ENCODE assay signal across 9 cellular contexts in the genomic region with DNA sequence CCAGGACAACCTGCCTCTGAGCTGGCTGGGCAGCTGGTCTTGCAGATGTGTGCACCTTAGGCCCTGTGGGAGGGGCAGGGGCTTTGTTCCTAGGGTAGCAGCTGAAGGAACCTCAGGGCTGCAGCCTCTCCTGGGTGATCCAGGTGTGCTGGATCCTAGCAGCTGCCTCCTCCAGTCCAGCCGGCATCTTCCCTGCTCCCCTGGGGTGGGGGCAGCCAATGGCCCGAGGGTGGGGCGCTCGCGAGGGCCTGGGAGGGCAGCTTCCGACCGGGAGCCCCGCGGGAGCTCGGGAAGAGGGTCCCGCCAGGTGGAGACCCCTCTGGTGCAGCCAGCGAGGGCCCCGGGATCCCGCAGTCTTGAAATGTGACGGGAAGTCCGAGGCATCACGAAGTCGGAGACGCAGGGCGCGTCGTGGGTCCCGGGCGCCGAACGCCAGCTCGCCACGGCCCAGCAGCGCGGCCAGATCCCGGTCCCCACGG. TPM values are rescaled to one million over a fixed set of nuclear protein-coding genes. Genes with fewer than 3 reads are reported as not detected.
DNase-seq lines count a peak whose midpoint lies in the region; ATAC-seq and TF ChIP-seq lines count a peak whose summit lies in the region.
"Had no signal": no experiment of that assay in that cellular context is flagged by ENCODE, and none has a peak within 500 bp of the region (broad histone marks: within the 10 kb centered on the region; RNA-seq: fewer than 3 reads in every experiment).

No MANE protein-coding gene starts in this region.

- H3K4me1 Mint-ChIP-seq in activated CD8-positive, alpha-beta memory T cell treated with anti-CD3 and anti-CD28 coated beads, Interleukin-2, amount 10 ng/mL, durations not matched to agents 7 days and 5 days = peaks cover 41% of the 10 kb centered on the region

- ATAC-seq in activated CD8-positive, alpha-beta memory T cell treated with anti-CD3 and anti-CD28 coated beads, Interleukin-2, amount 10 ng/mL, durations not matched to agents 7 days and 5 days = no peak
- ATAC-seq in lower lobe of right lung (no peak), HG03135 (IDR thresholded peaks at IDR 0.05; ENCODE audit: unreplicated experiment) (no peak), GM21447 (IDR thresholded peaks at IDR 0.05; ENCODE audit: unreplicated experiment) (no peak)

- H3K9me3 Mint-ChIP-seq in activated CD8-positive, alpha-beta memory T cell treated with anti-CD3 and anti-CD28 coated beads, Interleukin-2, amount 10 ng/mL, durations not matched to agents 7 days and 5 days (ENCODE audit: low read depth) = no peaks in the 10 kb centered on the region

- H3K9me3 ChIP-seq in ascending aorta (no peaks in the 10 kb centered on the region), lower lobe of right lung (no peaks in the 10 kb centered on the region), thymus (ENCODE audit: control insufficient read depth) (no peaks in the 10 kb centered on the region)

- peak overlapping the region; percentile 47 to 62 for H3K4me3 ChIP-seq in ascending aorta
- H3K4me3 ChIP-seq in lower lobe of right lung = peak overlapping the region; percentile 61
- peak overlapping the region; percentile 52 for H3K4me3 ChIP-seq in thymus (ENCODE audit: low read length)

- no peaks in the 10 kb centered on the region for H3K36me3 ChIP-seq in ascending aorta
- H3K36me3 ChIP-seq in lower lobe of right lung = no peaks in the 10 kb centered on the region
- H3K36me3 ChIP-seq in thymus (ENCODE audit: control insufficient read depth, insufficient read depth) = no peaks in the 10 kb centered on the region

- H3K4me1 ChIP-seq in ascending aorta = peaks cover 0 to 10% of the 10 kb centered on the region in 2 donors
- peaks cover 54% of the 10 kb centered on the region for H3K4me1 ChIP-seq in lower lobe of right lung
- peaks cover 29% of the 10 kb centered on the region for H3K4me1 ChIP-seq in thymus (ENCODE audit: control insufficient read depth, insufficient read depth, low read length)

- WGBS in thymus = 77% methylated on average over 32 of the region's 32 CpGs

- intact Hi-C loops in ascending aorta (cut with DNase I) = no loop called here
- intact Hi-C loops in lower lobe of right lung (cut with DNase I) = no loop called here

- CTCF ChIA-PET in activated CD8-positive, alpha-beta memory T cell treated with anti-CD3 and anti-CD28 coated beads, Interleukin-2, amount 10 ng/mL, durations not matched to agents 7 days and 5 days (lab: Charles Lee) = interaction anchor here (1.1 to 3.6 kb wide), 5 partner anchors 10 to 81 kb away, joined by 3 to 31 read pairs (median 5); a partner anchor contains a TSS

- no peaks in the 10 kb centered on the region for H3K27me3 ChIP-seq in ascending aorta
- no peaks in the 10 kb centered on the region for H3K27me3 ChIP-seq in lower lobe of right lung (ENCODE audit: low read depth)
- peaks cover 4% of the 10 kb centered on the region for H3K27me3 ChIP-seq in thymus (ENCODE audit: control insufficient read depth, insufficient read depth)

- H3K4me3 Mint-ChIP-seq in activated CD8-positive, alpha-beta memory T cell treated with anti-CD3 and anti-CD28 coated beads, Interleukin-2, amount 10 ng/mL, durations not matched to agents 7 days and 5 days = peak overlapping the region; percentile 97

- TF ChIP-seq CTCF in ascending aorta (IDR thresholded peaks at IDR 0.05) (no peak), lower lobe of right lung (IDR thresholded peaks at IDR 0.05) (no peak)

- H3K36me3 Mint-ChIP-seq in activated CD8-positive, alpha-beta memory T cell treated with anti-CD3 and anti-CD28 coated beads, Interleukin-2, amount 10 ng/mL, durations not matched to agents 7 days and 5 days = peaks cover 48% of the 10 kb centered on the region

- H3K27ac Mint-ChIP-seq in activated CD8-positive, alpha-beta memory T cell treated with anti-CD3 and anti-CD28 coated beads, Interleukin-2, amount 10 ng/mL, durations not matched to agents 7 days and 5 days = peak overlapping the region; percentile 99

- DNase-seq in activated CD8-positive, alpha-beta memory T cell treated with anti-CD3 and anti-CD28 coated beads, Interleukin-2, amount 10 ng/mL, durations not matched to agents 7 days and 5 days = no peak
- DNase-seq in activated CD8-positive, alpha-beta memory T cell treated with anti-CD3 and anti-CD28 coated beads, Interleukin-2, amount 50 U/mL, for 48 hours = no peak
- DNase-seq in ascending aorta (ENCODE audit: low spot score in 2 of 2) (no peak), lower lobe of right lung (no peak), occipital lobe (lab: John Stamatoyannopoulos, UW) (no peak)
- DNase-seq: KBM-7 had no signal

- no peaks in the 10 kb centered on the region for H3K27me3 Mint-ChIP-seq in activated CD8-positive, alpha-beta memory T cell treated with anti-CD3 and anti-CD28 coated beads, Interleukin-2, amount 10 ng/mL, durations not matched to agents 7 days and 5 days

- H3K27ac ChIP-seq in ascending aorta (peak overlapping the region; percentile 6 to 66), lower lobe of right lung (peak overlapping the region; percentile 82), thymus (ENCODE audit: low read depth) (peak overlapping the region; percentile 80)

RNA-seq across cellular contexts. Expression of a gene that starts 1.7 kb away (rescaled TPM):
- total RNA-seq in activated CD8-positive, alpha-beta memory T cell treated with anti-CD3 and anti-CD28 coated beads, Interleukin-2, amount 10 ng/mL, durations not matched to agents 7 days and 5 days = 100 to 1,000 TPM; 459 to 909 TPM
- total RNA-seq in ascending aorta = 650 TPM
- 128 TPM for total RNA-seq in lower lobe of right lung
- polyA plus RNA-seq in thymus = 463 TPM
- total RNA-seq in occipital lobe = 6.9 TPM

RNA-seq across cellular contexts. Expression of a gene that starts 5.1 kb away (rescaled TPM):
- 100 to 1,000 TPM in 1 of 2 experiments, 10 to 100 TPM in 1; 53.7 to 166 TPM for total RNA-seq in activated CD8-positive, alpha-beta memory T cell treated with anti-CD3 and anti-CD28 coated beads, Interleukin-2, amount 10 ng/mL, durations not matched to agents 7 days and 5 days
- 1,421 TPM for total RNA-seq in ascending aorta
- 767 TPM for total RNA-seq in lower lobe of right lung
- 636 TPM for polyA plus RNA-seq in thymus
- 5.5 TPM for total RNA-seq in occipital lobe

RNA-seq across cellular contexts. Expression of a gene that starts 7.9 kb away (rescaled TPM):
- total RNA-seq in activated CD8-positive, alpha-beta memory T cell treated with anti-CD3 and anti-CD28 coated beads, Interleukin-2, amount 10 ng/mL, durations not matched to agents 7 days and 5 days = 1,000 to 10,000 TPM in 1 of 2 experiments, 100 to 1,000 TPM in 1; 646 to 1,401 TPM
- total RNA-seq in ascending aorta = 1,131 TPM
- total RNA-seq in lower lobe of right lung = 607 TPM
- 467 TPM for polyA plus RNA-seq in thymus
- 1.6 TPM for total RNA-seq in occipital lobe

RNA-seq across cellular contexts. Expression of a gene that starts 16.2 kb away (rescaled TPM):
- total RNA-seq in activated CD8-positive, alpha-beta memory T cell treated with anti-CD3 and anti-CD28 coated beads, Interleukin-2, amount 10 ng/mL, durations not matched to agents 7 days and 5 days = not detected
- total RNA-seq in ascending aorta = not detected
- not detected for total RNA-seq in lower lobe of right lung
- 0.25 TPM for polyA plus RNA-seq in thymus
- total RNA-seq in occipital lobe = not detected

RNA-seq across cellular contexts. Expression of a gene that starts 26.6 kb away (rescaled TPM):
- total RNA-seq in activated CD8-positive, alpha-beta memory T cell treated with anti-CD3 and anti-CD28 coated beads, Interleukin-2, amount 10 ng/mL, durations not matched to agents 7 days and 5 days = 100 to 1,000 TPM; 214 to 229 TPM
- 155 TPM for total RNA-seq in ascending aorta
- total RNA-seq in lower lobe of right lung = 163 TPM
- 900 TPM for polyA plus RNA-seq in thymus
- 1.4 TPM for total RNA-seq in occipital lobe

Comparison
In these comparisons a context has a peak if more than half of its experiments do, and no peak if none do; other contexts are left out.
1. RNA of a gene that starts 1.7 kb away (total RNA-seq): 459 to 909 TPM in activated CD8-positive, alpha-beta memory T cell treated with anti-CD3 and anti-CD28 coated beads, Interleukin-2, amount 10 ng/mL, durations not matched to agents 7 days and 5 days, 650 TPM in ascending aorta (single experiment) and 128 TPM in lower lobe of right lung (single experiment); 6.9 TPM in occipital lobe (single experiment); every median in the first group is over 10 times any median in the second.
2. RNA of a gene that starts 7.9 kb away (total RNA-seq): 646 to 1,401 TPM in activated CD8-positive, alpha-beta memory T cell treated with anti-CD3 and anti-CD28 coated beads, Interleukin-2, amount 10 ng/mL, durations not matched to agents 7 days and 5 days, 1,131 TPM in ascending aorta (single experiment) and 607 TPM in lower lobe of right lung (single experiment); 1.6 TPM in occipital lobe (single experiment); every median in the first group is over 100 times any median in the second.
3. Peak in every context shown above with its lines, with median percentiles within 50 percentile points of each other: H3K27ac ChIP-seq and H3K4me3 ChIP-seq.